In the genomic region with DNA sequence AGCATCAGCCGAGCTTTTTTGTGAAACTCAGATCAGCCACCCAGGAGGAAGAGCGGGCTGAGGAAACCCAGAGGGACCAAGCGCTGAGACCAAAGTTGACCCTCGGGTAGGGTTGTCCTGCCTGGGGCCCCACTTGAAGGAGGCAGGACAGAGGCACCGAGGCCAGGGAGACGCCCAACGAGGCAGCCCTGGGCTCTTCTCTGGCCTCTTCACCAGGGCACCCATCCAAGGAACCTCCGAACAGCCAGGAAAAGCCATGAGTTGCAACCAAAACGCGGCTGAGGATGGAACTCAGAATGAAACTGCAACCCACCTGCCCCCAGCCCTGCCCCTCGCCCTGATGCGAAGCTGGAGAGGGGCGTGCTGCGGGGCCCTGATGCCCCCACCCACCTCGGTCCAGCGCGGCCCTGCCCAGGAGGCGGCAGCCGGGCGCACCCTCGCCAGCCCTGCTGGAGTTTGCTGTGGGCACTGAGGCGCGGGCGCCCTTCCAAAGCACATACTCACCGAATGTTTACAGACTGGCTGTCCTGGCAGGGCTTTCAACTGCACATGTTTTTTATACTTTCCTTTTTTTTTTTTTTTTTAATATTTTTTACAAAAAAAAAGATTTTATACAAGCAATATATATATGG, we compare ENCODE assay signal across 11 cellular contexts. TPM values are rescaled to one million over a fixed set of nuclear protein-coding genes. Genes with fewer than 3 reads are reported as not detected.
DNase-seq lines count a peak whose midpoint lies in the region; ATAC-seq and TF ChIP-seq lines count a peak whose summit lies in the region.
"Had no signal": no experiment of that assay in that cellular context is flagged by ENCODE, and none has a peak within 500 bp of the region (broad histone marks: within the 10 kb centered on the region; RNA-seq: fewer than 3 reads in every experiment).

No MANE protein-coding gene starts in this region.

- no peaks in the 10 kb centered on the region for H3K79me1 ChIP-seq in neuronal stem cell (ENCODE audit: low read depth, low read length)

- no peak for ATAC-seq in foreskin keratinocyte

- H2BK120ac ChIP-seq in neuronal stem cell (ENCODE audit: low read depth, low read length), result no peak overlapping the region

- H3K4me2 ChIP-seq in BLaER1 (peak overlapping the region; percentile 11; the same call in 1 of the 2 replicates), mammary epithelial cell (ENCODE audit: insufficient read depth, low read depth, low read length) (no peak overlapping the region), neuronal stem cell (ENCODE audit: insufficient read depth, low read length, poor library complexity, severe bottlenecking) (no peak overlapping the region)

- H3K36me3 ChIP-seq in BLaER1, result peaks cover 60% of the 10 kb centered on the region
- H3K36me3 ChIP-seq in mammary epithelial cell (ENCODE audit: insufficient read depth, low read length), result no peaks in the 10 kb centered on the region
- H3K36me3 ChIP-seq in neuronal stem cell (replicated peaks in 1 of 2; ENCODE audit: control insufficient read depth in 2 of 2, insufficient read depth in 2 of 2, low read length in 2 of 2), result peaks cover 0 to 9% of the 10 kb centered on the region in 2 donors
- H3K36me3 ChIP-seq in SJCRH30, result no peaks in the 10 kb centered on the region

- H3K27ac ChIP-seq in BLaER1 (no peak overlapping the region), mammary epithelial cell (ENCODE audit: insufficient read depth, low read depth, low read length) (no peak overlapping the region), neuronal stem cell (replicated peaks; ENCODE audit: low read length) (no peak overlapping the region), SJCRH30 (no peak overlapping the region), foreskin keratinocyte (no peak overlapping the region)

- in situ Hi-C loops in mammary epithelial cell (cut with MboI; ENCODE audit: low sequenced_read_pairs in 2 of 2), result no loop called here

- H3K4me1 ChIP-seq in BLaER1, result peaks cover 61% of the 10 kb centered on the region
- H3K4me1 ChIP-seq in mammary epithelial cell (ENCODE audit: insufficient read depth, low read length), result no peaks in the 10 kb centered on the region
- H3K4me1 ChIP-seq in neuronal stem cell (ENCODE audit: control insufficient read depth in 2 of 2, insufficient read depth in 1 of 2, low read depth in 1 of 2, low read length in 2 of 2), result no peaks in the 10 kb centered on the region
- H3K4me1 ChIP-seq in SJCRH30, result no peaks in the 10 kb centered on the region
- no peaks in the 10 kb centered on the region for H3K4me1 ChIP-seq in foreskin keratinocyte

- TF ChIP-seq CTCF in mammary epithelial cell (conservative IDR thresholded peaks at IDR 0.05 in 1 of 2, IDR thresholded peaks at IDR 0.05 in 1 of 2; ENCODE audit: extremely low read depth in 1 of 2, insufficient read depth in 1 of 2, low read depth in 1 of 2, low read length in 2 of 2) (no peak), foreskin keratinocyte (conservative IDR thresholded peaks at IDR 0.05) (no peak)

- peak overlapping the region; percentile 40 for H2AK5ac ChIP-seq in neuronal stem cell (ENCODE audit: low read depth, low read length)

- H2BK15ac ChIP-seq in neuronal stem cell (ENCODE audit: low read length), result no peak overlapping the region

- no peak overlapping the region for H3K4me3 ChIP-seq in BLaER1
- no peak overlapping the region for H3K4me3 ChIP-seq in mammary epithelial cell (replicated peaks in 1 of 3; ENCODE audit: insufficient read depth in 1 of 3, low read depth in 2 of 3, low read length in 3 of 3)
- H3K4me3 ChIP-seq in neuronal stem cell (ENCODE audit: low read length in 2 of 2), result no peak overlapping the region
- H3K4me3 ChIP-seq in SJCRH30, result no peak overlapping the region

- intact Hi-C loops in mammary epithelial cell (cut with micrococcal nuclease), result no loop called here

- dilution Hi-C loops in mammary epithelial cell (cut with HindIII; ENCODE audit: low sequenced_read_pairs), result loop anchor here (5.0 to 25.0 kb wide), 2 partner anchors 137 to 332 kb away; partner anchors contain the start of gene NEK9

- no peak overlapping the region for H2BK12ac ChIP-seq in neuronal stem cell (ENCODE audit: low read length)

- no peak overlapping the region for H4K8ac ChIP-seq in neuronal stem cell (ENCODE audit: low read depth, low read length)

- H3K14ac ChIP-seq in neuronal stem cell (ENCODE audit: low read length), result no peak overlapping the region

- H3K23ac ChIP-seq in neuronal stem cell (ENCODE audit: low read depth, low read length, poor library complexity), result no peak overlapping the region

- no peak overlapping the region for H3K4ac ChIP-seq in neuronal stem cell (ENCODE audit: low read length)

- peaks cover 18% of the 10 kb centered on the region; the same call in 1 of the 2 replicates for H4K20me1 ChIP-seq in BLaER1
- no peaks in the 10 kb centered on the region for H4K20me1 ChIP-seq in mammary epithelial cell (ENCODE audit: insufficient read depth, low read length)

- H3K9me3 ChIP-seq in BLaER1 (no peaks in the 10 kb centered on the region), mammary epithelial cell (replicated peaks; ENCODE audit: insufficient read depth, low read length) (no peaks in the 10 kb centered on the region), neuronal stem cell (replicated peaks in 1 of 2; ENCODE audit: control insufficient read depth in 2 of 2, insufficient read depth in 1 of 2, low read depth in 1 of 2, low read length in 2 of 2) (peaks cover 0 to 2% of the 10 kb centered on the region in 2 donors), SJCRH30 (replicated peaks) (no peaks in the 10 kb centered on the region)

- no peak overlapping the region for H4K91ac ChIP-seq in neuronal stem cell (ENCODE audit: low read depth, low read length, poor library complexity)

- no peak overlapping the region for H3K9ac ChIP-seq in BLaER1
- H3K9ac ChIP-seq in mammary epithelial cell (ENCODE audit: insufficient read depth, low read length), result no peak overlapping the region
- H3K9ac ChIP-seq in neuronal stem cell (ENCODE audit: low read depth, low read length, poor library complexity), result no peak overlapping the region

- peak; percentile 34 for DNase-seq in NCI-H1105 (lab: John Stamatoyannopoulos, UW)
- DNase-seq in mammary epithelial cell, result no peak
- DNase-seq in neuronal stem cell (ENCODE audit: low spot score), result no peak
- DNase-seq in COLO829 (ENCODE audit: low spot score), result no peak
- DNase-seq in SJCRH30, result no peak
- DNase-seq in NCI-H748 treated with DMSO at 0.1 percent for 48 hours (lab: John Stamatoyannopoulos, UW), result no peak
- DNase-seq in foreskin keratinocyte, result no peak
- DNase-seq: glutamatergic neuron, NCI-H146 had no signal

- H3K27me3 ChIP-seq in BLaER1, result no peaks in the 10 kb centered on the region
- no peaks in the 10 kb centered on the region for H3K27me3 ChIP-seq in mammary epithelial cell (ENCODE audit: insufficient read depth, low read length)
- no peaks in the 10 kb centered on the region for H3K27me3 ChIP-seq in neuronal stem cell (ENCODE audit: control insufficient read depth in 3 of 3, insufficient read depth in 3 of 3, low read depth in 1 of 3, low read length in 3 of 3)
- H3K27me3 ChIP-seq in SJCRH30, result no peaks in the 10 kb centered on the region
- H3K27me3 ChIP-seq in foreskin keratinocyte, result no peaks in the 10 kb centered on the region

- H3K79me2 ChIP-seq in mammary epithelial cell (ENCODE audit: insufficient read depth, low read length), result no peaks in the 10 kb centered on the region

- peak overlapping the region; percentile 73 for H2BK5ac ChIP-seq in neuronal stem cell (ENCODE audit: low read length)

- no peak overlapping the region for H3K18ac ChIP-seq in neuronal stem cell (ENCODE audit: low read length)

- BruUV-seq in mammary epithelial cell (replicated peaks; lab: Mats Ljungman, UMichigan), result TSS peak; percentile 29

- H2AFZ ChIP-seq in mammary epithelial cell (ENCODE audit: low read depth, low read length) (no peak overlapping the region), neuronal stem cell (ENCODE audit: low read length) (no peak overlapping the region)

- 80% methylated on average over 11 of the region's 25 CpGs for WGBS in mammary epithelial cell (ENCODE audit: low coverage, missing lambda C conversion rate)
- WGBS in neuronal stem cell (ENCODE audit: extremely low coverage in 2 of 2, insufficient read length in 2 of 2, insufficient replicate concordance in 1 of 2), 2 donors, result no CpG with 5 or more reads among the region's 25 CpGs

- CTCF ChIA-PET in mammary epithelial cell (lab: Charles Lee; ENCODE audit: low non-redundant PET), result no interaction called here

RNA-seq across cellular contexts. Expression of gene JDP2, which starts 41.9 kb away (rescaled TPM):
- total RNA-seq in mammary epithelial cell (10 to 100 TPM; 13.8 to 39.7 TPM), foreskin keratinocyte (31.0 and 32.3 TPM in 2 replicates)
- polyA plus RNA-seq in mammary epithelial cell (9.5 TPM), foreskin keratinocyte (32.3 and 34.0 TPM in 2 replicates)
- 7.1 TPM for polyA minus RNA-seq in mammary epithelial cell
- polyA plus RNA-seq in neuronal stem cell (2013, experiment 1 of 2), result 12.3 TPM
- polyA plus RNA-seq in neuronal stem cell (2013, experiment 2 of 2), result 12.4 TPM
- total RNA-seq in SJCRH30 (2014; rRNA removed; shearing (Covaris generic)), result 2.6 and 2.9 TPM in 2 replicates

RNA-seq across cellular contexts. Expression of gene BATF, which starts 52.5 kb away (rescaled TPM):
- total RNA-seq in mammary epithelial cell (not detected), foreskin keratinocyte (not detected in 2 replicates)
- polyA plus RNA-seq in mammary epithelial cell (not detected), foreskin keratinocyte (not detected in 2 replicates)
- not detected for polyA minus RNA-seq in mammary epithelial cell
- polyA plus RNA-seq in neuronal stem cell (2013, experiment 1 of 2), result not detected
- polyA plus RNA-seq in neuronal stem cell (2013, experiment 2 of 2), result not detected
- total RNA-seq in SJCRH30 (2014; rRNA removed; shearing (Covaris generic)), result not detected in 2 replicates
- total RNA-seq: renal cortical epithelial cell had no signal
